ENCODE assay signal across 8 cellular contexts in the genomic region with DNA sequence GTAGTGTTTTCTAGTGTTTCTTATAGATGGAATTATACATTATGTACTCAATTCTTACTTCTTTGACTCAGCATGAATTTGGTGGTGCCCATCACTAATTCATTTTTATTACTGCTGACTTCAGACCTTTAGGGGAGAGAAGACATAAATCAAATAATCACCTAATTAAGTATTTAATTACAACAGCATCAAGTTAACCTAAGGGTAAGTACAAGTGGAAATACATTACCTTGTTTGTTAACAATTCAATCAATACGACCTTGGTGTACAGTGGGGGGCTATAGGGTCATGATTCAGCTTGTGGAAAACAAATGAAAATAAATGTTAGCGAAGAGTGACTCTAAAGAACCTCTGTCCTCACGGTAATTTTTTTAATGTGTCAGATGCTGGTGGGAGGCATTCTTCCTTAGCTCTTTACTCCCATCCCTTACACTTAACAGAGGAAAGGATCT. TPM values are rescaled to one million over a fixed set of nuclear protein-coding genes. Genes with fewer than 3 reads are reported as not detected.
A peak's percentile ranks its signal among the peaks of the same experiment; 100 is the strongest.
DNase-seq lines count a peak whose midpoint lies in the region; ATAC-seq and TF ChIP-seq lines count a peak whose summit lies in the region.

No MANE protein-coding gene starts in this region.

- H3K27ac Mint-ChIP-seq in activated naive CD8-positive, alpha-beta T cell treated with anti-CD3 and anti-CD28 coated beads, Interleukin-2, amount 50 U/mL, for 24 hours, result peak overlapping the region; percentile 80

- H3K9ac ChIP-seq in SK-N-SH, result peak overlapping the region; percentile 50

- peak overlapping the region; percentile 77 to 83; a peak in 3 of 4 replicates for H3K27ac ChIP-seq in SK-N-SH (ENCODE audit: low read depth in 2 of 2, low read length in 1 of 2)
- peak overlapping the region; percentile 87 for H3K27ac ChIP-seq in substantia nigra (ENCODE audit: low read depth, low read length, poor library complexity, severe bottlenecking)
- H3K27ac ChIP-seq in foreskin keratinocyte, result no peak overlapping the region

- H2AFZ ChIP-seq in SK-N-SH (ENCODE audit: low read depth), result peak overlapping the region; percentile 80

- H3K4me3 Mint-ChIP-seq in activated naive CD8-positive, alpha-beta T cell treated with anti-CD3 and anti-CD28 coated beads, Interleukin-2, amount 50 U/mL, for 24 hours, result peak overlapping the region; percentile 87

- DNase-seq in SK-N-SH (no peak), kidney epithelial cell (ENCODE audit: low read depth) (no peak), substantia nigra (lab: John Stamatoyannopoulos, UW) (no peak), foreskin keratinocyte (no peak), NCI-H2029 (lab: John Stamatoyannopoulos, UW) (no peak)
- no peak for DNase-seq in activated naive CD8-positive, alpha-beta T cell treated with anti-CD3 and anti-CD28 coated beads, Interleukin-2, amount 50 U/mL, for 24 hours

- WGBS in SK-N-SH (ENCODE audit: low lambda C conversion rate), result 4% methylated on average over 3 of the region's 3 CpGs

- H3F3A ChIP-seq in SK-N-SH (replicated peaks; ENCODE audit: insufficient read depth), result no peaks in the 10 kb centered on the region

- no peak for TF ChIP-seq CTCF in SK-N-SH (IDR thresholded peaks at IDR 0.05)
- TF ChIP-seq CTCF in kidney epithelial cell (IDR thresholded peaks at IDR 0.05; ENCODE audit: insufficient read depth, low read length, poor library complexity, severe bottlenecking), result no peak
- no peak for TF ChIP-seq CTCF in foreskin keratinocyte (conservative IDR thresholded peaks at IDR 0.05)

- H3K79me2 ChIP-seq in SK-N-SH (ENCODE audit: insufficient read depth), result peaks cover 43% of the 10 kb centered on the region

- H3K36me3 Mint-ChIP-seq in activated naive CD8-positive, alpha-beta T cell treated with anti-CD3 and anti-CD28 coated beads, Interleukin-2, amount 50 U/mL, for 24 hours (ENCODE audit: low read depth), result peaks cover 4% of the 10 kb centered on the region

- H3K4me3 ChIP-seq in SK-N-SH (ENCODE audit: low read depth in 2 of 2, low read length in 1 of 2) (peak overlapping the region; percentile 87 to 92), kidney epithelial cell (ENCODE audit: low read depth, low read length) (peak overlapping the region; percentile 93)

- no peak for TF ChIP-seq RAD21 in SK-N-SH (IDR thresholded peaks at IDR 0.05; ENCODE audit: low read length)

- no peak for TF ChIP-seq EP300 in SK-N-SH (IDR thresholded peaks at IDR 0.05; ENCODE audit: borderline replicate concordance in 1 of 2, low read depth in 1 of 2, low read length in 1 of 2)

- no peaks in the 10 kb centered on the region for H3K27me3 Mint-ChIP-seq in activated naive CD8-positive, alpha-beta T cell treated with anti-CD3 and anti-CD28 coated beads, Interleukin-2, amount 50 U/mL, for 24 hours

- ATAC-seq in SK-N-SH treated with all-trans-retinoic acid at 6 μM for 48 hours (no peak), foreskin keratinocyte (no peak), HG02623 (IDR thresholded peaks at IDR 0.05; ENCODE audit: unreplicated experiment) (no peak)
- no peak for ATAC-seq in activated naive CD8-positive, alpha-beta T cell treated with anti-CD3 and anti-CD28 coated beads, Interleukin-2, amount 50 U/mL, for 24 hours

- peaks cover 0 to 13% of the 10 kb centered on the region in 2 experiments; a peak in 3 of 4 replicates for H3K4me1 ChIP-seq in SK-N-SH (ENCODE audit: control insufficient read depth in 1 of 2, insufficient read depth in 2 of 2, low read depth in 1 of 2, low read length in 1 of 2)
- H3K4me1 ChIP-seq in foreskin keratinocyte, result peaks cover 2% of the 10 kb centered on the region

- H3K27me3 ChIP-seq in SK-N-SH (ENCODE audit: insufficient read depth) (no peaks in the 10 kb centered on the region), kidney epithelial cell (ENCODE audit: control insufficient read depth, insufficient read depth, low read length) (no peaks in the 10 kb centered on the region), foreskin keratinocyte (no peaks in the 10 kb centered on the region)

- H3K9me3 ChIP-seq in SK-N-SH, result no peaks in the 10 kb centered on the region

- peaks cover 31% of the 10 kb centered on the region for H4K20me1 ChIP-seq in SK-N-SH (ENCODE audit: insufficient read depth)

- peaks cover 26% of the 10 kb centered on the region for H3K4me1 Mint-ChIP-seq in activated naive CD8-positive, alpha-beta T cell treated with anti-CD3 and anti-CD28 coated beads, Interleukin-2, amount 50 U/mL, for 24 hours

- H3K4me2 ChIP-seq in SK-N-SH, result peak overlapping the region; percentile 88

- POLR2A ChIA-PET in SK-N-SH (lab: Yijun Ruan, JAX), result interaction anchor here (0.6 to 1.3 kb wide), 3 partner anchors 140 to 294 kb away, joined by 3 to 4 read pairs (median 4); partner anchors contain the start of gene MRPS25

- CTCF ChIA-PET in SK-N-SH (lab: Yijun Ruan, JAX), result interaction anchor here (0.8 to 6.2 kb wide), 11 partner anchors 9 to 352 kb away, joined by 3 to 53 read pairs (median 4); no protein-coding TSS in a partner anchor

- no peaks in the 10 kb centered on the region for H3K9me3 Mint-ChIP-seq in activated naive CD8-positive, alpha-beta T cell treated with anti-CD3 and anti-CD28 coated beads, Interleukin-2, amount 50 U/mL, for 24 hours

- no peaks in the 10 kb centered on the region for H3K9me2 ChIP-seq in SK-N-SH

- peaks cover 10 to 13% of the 10 kb centered on the region in 2 experiments for H3K36me3 ChIP-seq in SK-N-SH (replicated peaks in 1 of 2; ENCODE audit: control insufficient read depth in 1 of 2, insufficient read depth in 2 of 2, low read length in 1 of 2)
- no peaks in the 10 kb centered on the region for H3K36me3 ChIP-seq in kidney epithelial cell (ENCODE audit: control insufficient read depth, insufficient read depth, low read length)

TF ChIP-seq in SK-N-SH, 30 proteins besides CTCF, POLR2A, EP300 and RAD21 (continues in another document):
- TF ChIP-seq FOXJ3 (CRISPR knock-in tag; IDR thresholded peaks at IDR 0.05), result no peak
- no peak for TF ChIP-seq MAX (IDR thresholded peaks at IDR 0.05; ENCODE audit: low read depth)
- TF ChIP-seq FOXM1 (IDR thresholded peaks at IDR 0.05; ENCODE audit: low read depth), result no peak
- TF ChIP-seq USF2 (IDR thresholded peaks at IDR 0.05; ENCODE audit: borderline replicate concordance, low read depth, low read length), result no peak
- no peak for TF ChIP-seq TAF1 (IDR thresholded peaks at IDR 0.05; ENCODE audit: borderline replicate concordance, low read depth, low read length)
- no peak for TF ChIP-seq FOSL2 (IDR thresholded peaks at IDR 0.05; ENCODE audit: borderline replicate concordance, low read depth)
- no peak for TF ChIP-seq RFX5 (IDR thresholded peaks at IDR 0.05; ENCODE audit: low read length)
- TF ChIP-seq USF1 (IDR thresholded peaks at IDR 0.05; ENCODE audit: borderline replicate concordance, low read depth), result no peak

TF ChIP-seq in SK-N-SH treated with all-trans-retinoic acid at 6 μM for 48 hours, 23 proteins besides CTCF, POLR2A, EP300 and RAD21 (continues in another document):
- TF ChIP-seq ZNF565 (CRISPR knock-in tag; conservative IDR thresholded peaks at IDR 0.05; ENCODE audit: low read depth), result no peak
- TF ChIP-seq BACH2 (CRISPR knock-in tag; IDR thresholded peaks at IDR 0.05; ENCODE audit: borderline replicate concordance), result no peak
- TF ChIP-seq GLIS3 (CRISPR knock-in tag; IDR thresholded peaks at IDR 0.05), result no peak
- TF ChIP-seq ZFP30 (CRISPR knock-in tag; IDR thresholded peaks at IDR 0.05), result no peak
- TF ChIP-seq, protein P1, sequence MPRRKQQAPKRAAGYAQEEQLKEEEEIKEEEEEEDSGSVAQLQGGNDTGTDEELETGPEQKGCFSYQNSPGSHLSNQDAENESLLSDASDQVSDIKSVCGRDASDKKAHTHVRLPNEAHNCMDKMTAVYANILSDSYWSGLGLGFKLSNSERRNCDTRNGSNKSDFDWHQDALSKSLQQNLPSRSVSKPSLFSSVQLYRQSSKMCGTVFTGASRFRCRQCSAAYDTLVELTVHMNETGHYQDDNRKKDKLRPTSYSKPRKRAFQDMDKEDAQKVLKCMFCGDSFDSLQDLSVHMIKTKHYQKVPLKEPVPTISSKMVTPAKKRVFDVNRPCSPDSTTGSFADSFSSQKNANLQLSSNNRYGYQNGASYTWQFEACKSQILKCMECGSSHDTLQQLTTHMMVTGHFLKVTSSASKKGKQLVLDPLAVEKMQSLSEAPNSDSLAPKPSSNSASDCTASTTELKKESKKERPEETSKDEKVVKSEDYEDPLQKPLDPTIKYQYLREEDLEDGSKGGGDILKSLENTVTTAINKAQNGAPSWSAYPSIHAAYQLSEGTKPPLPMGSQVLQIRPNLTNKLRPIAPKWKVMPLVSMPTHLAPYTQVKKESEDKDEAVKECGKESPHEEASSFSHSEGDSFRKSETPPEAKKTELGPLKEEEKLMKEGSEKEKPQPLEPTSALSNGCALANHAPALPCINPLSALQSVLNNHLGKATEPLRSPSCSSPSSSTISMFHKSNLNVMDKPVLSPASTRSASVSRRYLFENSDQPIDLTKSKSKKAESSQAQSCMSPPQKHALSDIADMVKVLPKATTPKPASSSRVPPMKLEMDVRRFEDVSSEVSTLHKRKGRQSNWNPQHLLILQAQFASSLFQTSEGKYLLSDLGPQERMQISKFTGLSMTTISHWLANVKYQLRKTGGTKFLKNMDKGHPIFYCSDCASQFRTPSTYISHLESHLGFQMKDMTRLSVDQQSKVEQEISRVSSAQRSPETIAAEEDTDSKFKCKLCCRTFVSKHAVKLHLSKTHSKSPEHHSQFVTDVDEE (CRISPR knock-in tag; IDR thresholded peaks at IDR 0.05), result no peak
- no peak for TF ChIP-seq CSRNP3 (CRISPR knock-in tag; IDR thresholded peaks at IDR 0.05)
- no peak for TF ChIP-seq OSR1 (CRISPR knock-in tag; IDR thresholded peaks at IDR 0.05)

RNA-seq across cellular contexts. Expression of gene CAPN7, which starts 0.5 kb away (rescaled TPM):
- polyA plus RNA-seq in SK-N-SH (2012; rRNA removed) (7.3 and 11.1 TPM in 2 replicates), foreskin keratinocyte (9.1 and 10.6 TPM in 2 replicates)
- polyA plus RNA-seq in SK-N-SH (2012; cell fraction: cytosol; rRNA removed), result 8.7 and 13.0 TPM in 2 replicates
- 21.6 and 21.9 TPM in 2 replicates for polyA plus RNA-seq in SK-N-SH (2012; cell fraction: nucleus; rRNA removed)
- total RNA-seq in kidney epithelial cell (15.8 and 21.0 TPM in 2 replicates), foreskin keratinocyte (22.3 and 22.7 TPM in 2 replicates)
